Comparison of ENCODE assay signal across 1 cellular context in the genomic region with DNA sequence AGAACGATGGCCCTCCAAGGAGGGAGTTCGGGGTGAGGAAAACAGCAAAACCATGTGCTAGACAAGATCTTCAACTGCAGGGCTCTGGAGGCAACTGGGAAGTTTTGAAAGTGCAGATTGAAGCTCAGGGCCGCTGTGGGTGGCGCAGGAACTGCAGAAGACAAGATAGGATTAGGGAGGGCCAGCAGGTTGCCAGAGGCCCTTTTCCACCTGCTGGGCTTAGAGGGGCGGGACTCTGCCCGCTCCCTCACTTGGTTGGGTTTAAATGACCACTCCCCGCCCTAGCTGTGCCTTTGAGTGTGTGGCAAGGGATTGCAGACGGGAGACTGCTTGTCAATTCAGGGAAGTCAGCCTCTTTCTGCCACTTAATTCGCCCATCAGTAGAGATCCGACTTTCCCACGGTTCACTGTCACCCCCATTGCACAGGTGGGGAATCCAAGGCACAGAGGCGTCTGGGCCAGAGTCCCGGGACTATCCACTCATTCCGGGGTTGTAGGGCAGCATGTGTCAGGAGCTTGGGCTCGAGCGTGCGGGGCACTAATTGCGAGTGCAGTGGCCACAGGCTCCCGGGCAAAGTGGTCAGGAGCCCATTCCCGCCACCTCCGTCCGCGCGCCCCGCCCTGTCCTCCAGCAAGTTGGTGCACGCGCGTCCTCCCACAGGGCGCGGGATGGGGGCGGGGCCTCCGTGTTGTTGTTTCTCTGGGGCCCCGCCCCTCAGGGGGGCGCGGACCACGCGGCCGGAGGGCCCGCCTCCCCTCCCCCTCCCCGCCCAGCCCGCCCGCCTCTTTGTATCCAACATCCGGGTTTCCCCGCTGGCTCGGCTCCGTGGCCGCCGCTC.
TF ChIP-seq lines count a peak whose summit lies in the region.

A gene (plus strand): TSS at position 816 of the 839 bp plus-strand sequence. CDS start 433 bp downstream, outside the sequence.

TF ChIP-seq in HepG2, 621 proteins besides CTCF, POLR2A, EP300 and RAD21 (continued from another document and continues in another):
- TF ChIP-seq, protein P1, sequence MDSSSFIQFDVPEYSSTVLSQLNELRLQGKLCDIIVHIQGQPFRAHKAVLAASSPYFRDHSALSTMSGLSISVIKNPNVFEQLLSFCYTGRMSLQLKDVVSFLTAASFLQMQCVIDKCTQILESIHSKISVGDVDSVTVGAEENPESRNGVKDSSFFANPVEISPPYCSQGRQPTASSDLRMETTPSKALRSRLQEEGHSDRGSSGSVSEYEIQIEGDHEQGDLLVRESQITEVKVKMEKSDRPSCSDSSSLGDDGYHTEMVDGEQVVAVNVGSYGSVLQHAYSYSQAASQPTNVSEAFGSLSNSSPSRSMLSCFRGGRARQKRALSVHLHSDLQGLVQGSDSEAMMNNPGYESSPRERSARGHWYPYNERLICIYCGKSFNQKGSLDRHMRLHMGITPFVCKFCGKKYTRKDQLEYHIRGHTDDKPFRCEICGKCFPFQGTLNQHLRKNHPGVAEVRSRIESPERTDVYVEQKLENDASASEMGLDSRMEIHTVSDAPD (CRISPR knock-in tag; IDR thresholded peaks at IDR 0.05) = no peak
- TF ChIP-seq MAFG (CRISPR knock-in tag; IDR thresholded peaks at IDR 0.05) (no peak), TEAD2 (CRISPR knock-in tag; IDR thresholded peaks at IDR 0.05) (no peak), ZNF335 (CRISPR knock-in tag; IDR thresholded peaks at IDR 0.05) (no peak), ZNF572 (CRISPR knock-in tag; IDR thresholded peaks at IDR 0.05) (no peak), RARG (CRISPR knock-in tag; IDR thresholded peaks at IDR 0.05; ENCODE audit: low read depth) (no peak), AGO2 (optimal IDR thresholded peaks at IDR 0.05; ENCODE audit: low read depth, low read length) (peak; percentile 71), ZNF75D (CRISPR knock-in tag; IDR thresholded peaks at IDR 0.05; ENCODE audit: borderline replicate concordance) (no peak), MTF2 (CRISPR knock-in tag; IDR thresholded peaks at IDR 0.05; ENCODE audit: borderline replicate concordance) (0 out of 2 replicates have a peak, but pooled peaks have one; percentile 29), ZNF552 (CRISPR knock-in tag; IDR thresholded peaks at IDR 0.05; ENCODE audit: borderline replicate concordance) (no peak), ZFP90 (CRISPR knock-in tag; IDR thresholded peaks at IDR 0.05; ENCODE audit: borderline replicate concordance) (no peak), SIN3A (IDR thresholded peaks at IDR 0.05; ENCODE audit: borderline replicate concordance, low read depth, low read length) (peak; percentile 62; the same call in 1 of the 2 replicates), MAF1 (CRISPR knock-in tag; IDR thresholded peaks at IDR 0.05; ENCODE audit: borderline replicate concordance) (no peak), HMG20A (CRISPR knock-in tag; IDR thresholded peaks at IDR 0.05; ENCODE audit: borderline replicate concordance) (no peak), ZFP36 (IDR thresholded peaks at IDR 0.05; ENCODE audit: borderline replicate concordance, low read depth, low read length, partially characterized antibody) (no peak), ELF3 (CRISPR knock-in tag; IDR thresholded peaks at IDR 0.05) (no peak), KLF6 (CRISPR knock-in tag; IDR thresholded peaks at IDR 0.05) (no peak), DNMT3B (CRISPR knock-in tag; conservative IDR thresholded peaks at IDR 0.05) (no peak), XRCC5 (optimal IDR thresholded peaks at IDR 0.05; ENCODE audit: low read length) (no peak), SNAI1 (CRISPR knock-in tag; IDR thresholded peaks at IDR 0.05; ENCODE audit: borderline replicate concordance) (no peak), ZNF205 (CRISPR knock-in tag; IDR thresholded peaks at IDR 0.05) (peak; percentile 39; the same call in 1 of the 2 replicates), SRSF4 (IDR thresholded peaks at IDR 0.05; ENCODE audit: low read depth, low read length, poor library complexity, severe bottlenecking) (no peak), ZNF644 (CRISPR knock-in tag; IDR thresholded peaks at IDR 0.05; ENCODE audit: low read depth) (no peak), CHD2 (IDR thresholded peaks at IDR 0.05; ENCODE audit: low read depth, low read length) (no peak), ZNF17 (CRISPR knock-in tag; IDR thresholded peaks at IDR 0.05) (no peak), NR3C1 (CRISPR knock-in tag; IDR thresholded peaks at IDR 0.05) (no peak), YEATS2 (CRISPR knock-in tag; IDR thresholded peaks at IDR 0.05; ENCODE audit: borderline replicate concordance) (no peak), GATA4 (IDR thresholded peaks at IDR 0.05; ENCODE audit: borderline replicate concordance, low read depth) (no peak), DPF2 (CRISPR knock-in tag; IDR thresholded peaks at IDR 0.05; ENCODE audit: borderline replicate concordance, low read depth) (no peak), NR2F2 (IDR thresholded peaks at IDR 0.05; ENCODE audit: borderline replicate concordance, low read depth) (no peak), FOXK2 (IDR thresholded peaks at IDR 0.05) (peak; percentile 77), ZNF629 (CRISPR knock-in tag; conservative IDR thresholded peaks at IDR 0.05) (peak; percentile 86), RFX3 (CRISPR knock-in tag; IDR thresholded peaks at IDR 0.05) (no peak), GABPA (IDR thresholded peaks at IDR 0.05; ENCODE audit: low read depth, low read length) (no peak), GABPA (CRISPR knock-in tag; IDR thresholded peaks at IDR 0.05; ENCODE audit: low read depth) (no peak), U2AF2 (IDR thresholded peaks at IDR 0.05; ENCODE audit: low read depth, low read length) (no peak), ZSCAN21 (CRISPR knock-in tag; IDR thresholded peaks at IDR 0.05; ENCODE audit: borderline replicate concordance) (no peak)
- TF ChIP-seq, protein P2, sequence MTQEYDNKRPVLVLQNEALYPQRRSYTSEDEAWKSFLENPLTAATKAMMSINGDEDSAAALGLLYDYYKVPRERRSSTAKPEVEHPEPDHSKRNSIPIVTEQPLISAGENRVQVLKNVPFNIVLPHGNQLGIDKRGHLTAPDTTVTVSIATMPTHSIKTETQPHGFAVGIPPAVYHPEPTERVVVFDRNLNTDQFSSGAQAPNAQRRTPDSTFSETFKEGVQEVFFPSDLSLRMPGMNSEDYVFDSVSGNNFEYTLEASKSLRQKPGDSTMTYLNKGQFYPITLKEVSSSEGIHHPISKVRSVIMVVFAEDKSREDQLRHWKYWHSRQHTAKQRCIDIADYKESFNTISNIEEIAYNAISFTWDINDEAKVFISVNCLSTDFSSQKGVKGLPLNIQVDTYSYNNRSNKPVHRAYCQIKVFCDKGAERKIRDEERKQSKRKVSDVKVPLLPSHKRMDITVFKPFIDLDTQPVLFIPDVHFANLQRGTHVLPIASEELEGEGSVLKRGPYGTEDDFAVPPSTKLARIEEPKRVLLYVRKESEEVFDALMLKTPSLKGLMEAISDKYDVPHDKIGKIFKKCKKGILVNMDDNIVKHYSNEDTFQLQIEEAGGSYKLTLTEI (CRISPR knock-in tag; conservative IDR thresholded peaks at IDR 0.05) = no peak
- TF ChIP-seq, protein P3, sequence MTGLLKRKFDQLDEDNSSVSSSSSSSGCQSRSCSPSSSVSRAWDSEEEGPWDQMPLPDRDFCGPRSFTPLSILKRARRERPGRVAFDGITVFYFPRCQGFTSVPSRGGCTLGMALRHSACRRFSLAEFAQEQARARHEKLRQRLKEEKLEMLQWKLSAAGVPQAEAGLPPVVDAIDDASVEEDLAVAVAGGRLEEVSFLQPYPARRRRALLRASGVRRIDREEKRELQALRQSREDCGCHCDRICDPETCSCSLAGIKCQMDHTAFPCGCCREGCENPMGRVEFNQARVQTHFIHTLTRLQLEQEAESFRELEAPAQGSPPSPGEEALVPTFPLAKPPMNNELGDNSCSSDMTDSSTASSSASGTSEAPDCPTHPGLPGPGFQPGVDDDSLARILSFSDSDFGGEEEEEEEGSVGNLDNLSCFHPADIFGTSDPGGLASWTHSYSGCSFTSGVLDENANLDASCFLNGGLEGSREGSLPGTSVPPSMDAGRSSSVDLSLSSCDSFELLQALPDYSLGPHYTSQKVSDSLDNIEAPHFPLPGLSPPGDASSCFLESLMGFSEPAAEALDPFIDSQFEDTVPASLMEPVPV (CRISPR knock-in tag; IDR thresholded peaks at IDR 0.05) = no peak
- TF ChIP-seq, protein P4, sequence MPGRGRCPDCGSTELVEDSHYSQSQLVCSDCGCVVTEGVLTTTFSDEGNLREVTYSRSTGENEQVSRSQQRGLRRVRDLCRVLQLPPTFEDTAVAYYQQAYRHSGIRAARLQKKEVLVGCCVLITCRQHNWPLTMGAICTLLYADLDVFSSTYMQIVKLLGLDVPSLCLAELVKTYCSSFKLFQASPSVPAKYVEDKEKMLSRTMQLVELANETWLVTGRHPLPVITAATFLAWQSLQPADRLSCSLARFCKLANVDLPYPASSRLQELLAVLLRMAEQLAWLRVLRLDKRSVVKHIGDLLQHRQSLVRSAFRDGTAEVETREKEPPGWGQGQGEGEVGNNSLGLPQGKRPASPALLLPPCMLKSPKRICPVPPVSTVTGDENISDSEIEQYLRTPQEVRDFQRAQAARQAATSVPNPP (CRISPR knock-in tag; IDR thresholded peaks at IDR 0.05) = no peak
- TF ChIP-seq, protein P5, sequence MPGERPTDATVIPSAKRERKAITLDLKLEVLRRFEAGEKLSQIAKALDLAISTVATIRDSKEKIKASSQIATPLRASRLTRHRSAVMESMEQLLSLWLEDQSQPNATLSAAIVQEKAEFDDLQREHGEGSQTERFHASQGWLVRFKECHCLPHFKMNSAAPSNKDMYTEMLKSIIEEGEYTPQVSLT (CRISPR knock-in tag; IDR thresholded peaks at IDR 0.05; ENCODE audit: borderline replicate concordance, low read depth) = no peak
- TF ChIP-seq, protein P6, sequence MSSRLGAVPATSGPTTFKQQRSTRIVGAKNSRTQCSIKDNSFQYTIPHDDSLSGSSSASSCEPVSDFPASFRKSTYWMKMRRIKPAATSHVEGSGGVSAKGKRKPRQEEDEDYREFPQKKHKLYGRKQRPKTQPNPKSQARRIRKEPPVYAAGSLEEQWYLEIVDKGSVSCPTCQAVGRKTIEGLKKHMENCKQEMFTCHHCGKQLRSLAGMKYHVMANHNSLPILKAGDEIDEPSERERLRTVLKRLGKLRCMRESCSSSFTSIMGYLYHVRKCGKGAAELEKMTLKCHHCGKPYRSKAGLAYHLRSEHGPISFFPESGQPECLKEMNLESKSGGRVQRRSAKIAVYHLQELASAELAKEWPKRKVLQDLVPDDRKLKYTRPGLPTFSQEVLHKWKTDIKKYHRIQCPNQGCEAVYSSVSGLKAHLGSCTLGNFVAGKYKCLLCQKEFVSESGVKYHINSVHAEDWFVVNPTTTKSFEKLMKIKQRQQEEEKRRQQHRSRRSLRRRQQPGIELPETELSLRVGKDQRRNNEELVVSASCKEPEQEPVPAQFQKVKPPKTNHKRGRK (CRISPR knock-in tag; IDR thresholded peaks at IDR 0.05) = no peak
- TF ChIP-seq, protein P7, sequence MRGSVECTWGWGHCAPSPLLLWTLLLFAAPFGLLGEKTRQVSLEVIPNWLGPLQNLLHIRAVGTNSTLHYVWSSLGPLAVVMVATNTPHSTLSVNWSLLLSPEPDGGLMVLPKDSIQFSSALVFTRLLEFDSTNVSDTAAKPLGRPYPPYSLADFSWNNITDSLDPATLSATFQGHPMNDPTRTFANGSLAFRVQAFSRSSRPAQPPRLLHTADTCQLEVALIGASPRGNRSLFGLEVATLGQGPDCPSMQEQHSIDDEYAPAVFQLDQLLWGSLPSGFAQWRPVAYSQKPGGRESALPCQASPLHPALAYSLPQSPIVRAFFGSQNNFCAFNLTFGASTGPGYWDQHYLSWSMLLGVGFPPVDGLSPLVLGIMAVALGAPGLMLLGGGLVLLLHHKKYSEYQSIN (CRISPR knock-in tag; IDR thresholded peaks at IDR 0.05; ENCODE audit: borderline replicate concordance) = no peak
- TF ChIP-seq, protein P8, sequence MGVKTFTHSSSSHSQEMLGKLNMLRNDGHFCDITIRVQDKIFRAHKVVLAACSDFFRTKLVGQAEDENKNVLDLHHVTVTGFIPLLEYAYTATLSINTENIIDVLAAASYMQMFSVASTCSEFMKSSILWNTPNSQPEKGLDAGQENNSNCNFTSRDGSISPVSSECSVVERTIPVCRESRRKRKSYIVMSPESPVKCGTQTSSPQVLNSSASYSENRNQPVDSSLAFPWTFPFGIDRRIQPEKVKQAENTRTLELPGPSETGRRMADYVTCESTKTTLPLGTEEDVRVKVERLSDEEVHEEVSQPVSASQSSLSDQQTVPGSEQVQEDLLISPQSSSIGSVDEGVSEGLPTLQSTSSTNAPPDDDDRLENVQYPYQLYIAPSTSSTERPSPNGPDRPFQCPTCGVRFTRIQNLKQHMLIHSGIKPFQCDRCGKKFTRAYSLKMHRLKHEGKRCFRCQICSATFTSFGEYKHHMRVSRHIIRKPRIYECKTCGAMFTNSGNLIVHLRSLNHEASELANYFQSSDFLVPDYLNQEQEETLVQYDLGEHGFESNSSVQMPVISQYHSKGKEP (CRISPR knock-in tag; IDR thresholded peaks at IDR 0.05) = no peak
- TF ChIP-seq, protein P9, sequence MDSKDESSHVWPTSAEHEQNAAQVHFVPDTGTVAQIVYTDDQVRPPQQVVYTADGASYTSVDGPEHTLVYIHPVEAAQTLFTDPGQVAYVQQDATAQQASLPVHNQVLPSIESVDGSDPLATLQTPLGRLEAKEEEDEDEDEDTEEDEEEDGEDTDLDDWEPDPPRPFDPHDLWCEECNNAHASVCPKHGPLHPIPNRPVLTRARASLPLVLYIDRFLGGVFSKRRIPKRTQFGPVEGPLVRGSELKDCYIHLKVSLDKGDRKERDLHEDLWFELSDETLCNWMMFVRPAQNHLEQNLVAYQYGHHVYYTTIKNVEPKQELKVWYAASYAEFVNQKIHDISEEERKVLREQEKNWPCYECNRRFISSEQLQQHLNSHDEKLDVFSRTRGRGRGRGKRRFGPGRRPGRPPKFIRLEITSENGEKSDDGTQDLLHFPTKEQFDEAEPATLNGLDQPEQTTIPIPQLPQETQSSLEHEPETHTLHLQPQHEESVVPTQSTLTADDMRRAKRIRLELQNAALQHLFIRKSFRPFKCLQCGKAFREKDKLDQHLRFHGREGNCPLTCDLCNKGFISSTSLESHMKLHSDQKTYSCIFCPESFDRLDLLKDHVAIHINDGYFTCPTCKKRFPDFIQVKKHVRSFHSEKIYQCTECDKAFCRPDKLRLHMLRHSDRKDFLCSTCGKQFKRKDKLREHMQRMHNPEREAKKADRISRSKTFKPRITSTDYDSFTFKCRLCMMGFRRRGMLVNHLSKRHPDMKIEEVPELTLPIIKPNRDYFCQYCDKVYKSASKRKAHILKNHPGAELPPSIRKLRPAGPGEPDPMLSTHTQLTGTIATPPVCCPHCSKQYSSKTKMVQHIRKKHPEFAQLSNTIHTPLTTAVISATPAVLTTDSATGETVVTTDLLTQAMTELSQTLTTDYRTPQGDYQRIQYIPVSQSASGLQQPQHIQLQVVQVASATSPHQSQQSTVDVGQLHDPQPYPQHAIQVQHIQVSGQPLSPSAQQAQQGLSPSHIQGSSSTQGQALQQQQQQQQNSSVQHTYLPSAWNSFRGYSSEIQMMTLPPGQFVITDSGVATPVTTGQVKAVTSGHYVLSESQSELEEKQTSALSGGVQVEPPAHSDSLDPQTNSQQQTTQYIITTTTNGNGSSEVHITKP (CRISPR knock-in tag; IDR thresholded peaks at IDR 0.05; ENCODE audit: low read depth) = peak; percentile 45; the same call in 1 of the 2 replicates
- TF ChIP-seq, protein P10, sequence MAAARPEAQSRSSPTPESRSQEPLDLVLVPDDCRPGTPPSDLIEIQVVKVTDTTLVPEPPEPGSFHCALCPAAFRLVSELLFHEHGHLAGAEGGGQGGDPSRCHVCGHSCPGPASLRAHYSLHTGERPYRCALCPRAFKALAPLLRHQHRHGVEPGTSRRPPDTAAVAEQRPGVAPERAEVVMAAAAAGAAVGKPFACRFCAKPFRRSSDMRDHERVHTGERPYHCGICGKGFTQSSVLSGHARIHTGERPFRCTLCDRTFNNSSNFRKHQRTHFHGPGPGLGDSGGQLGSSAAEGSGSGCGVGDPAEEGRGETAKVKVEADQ (CRISPR knock-in tag; IDR thresholded peaks at IDR 0.05; ENCODE audit: borderline replicate concordance) = no peak
- TF ChIP-seq, protein P11, sequence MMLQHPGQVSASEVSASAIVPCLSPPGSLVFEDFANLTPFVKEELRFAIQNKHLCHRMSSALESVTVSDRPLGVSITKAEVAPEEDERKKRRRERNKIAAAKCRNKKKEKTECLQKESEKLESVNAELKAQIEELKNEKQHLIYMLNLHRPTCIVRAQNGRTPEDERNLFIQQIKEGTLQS (CRISPR knock-in tag; IDR thresholded peaks at IDR 0.05) = no peak
